ENCODE assay signal across 27 cellular contexts in the genomic region with DNA sequence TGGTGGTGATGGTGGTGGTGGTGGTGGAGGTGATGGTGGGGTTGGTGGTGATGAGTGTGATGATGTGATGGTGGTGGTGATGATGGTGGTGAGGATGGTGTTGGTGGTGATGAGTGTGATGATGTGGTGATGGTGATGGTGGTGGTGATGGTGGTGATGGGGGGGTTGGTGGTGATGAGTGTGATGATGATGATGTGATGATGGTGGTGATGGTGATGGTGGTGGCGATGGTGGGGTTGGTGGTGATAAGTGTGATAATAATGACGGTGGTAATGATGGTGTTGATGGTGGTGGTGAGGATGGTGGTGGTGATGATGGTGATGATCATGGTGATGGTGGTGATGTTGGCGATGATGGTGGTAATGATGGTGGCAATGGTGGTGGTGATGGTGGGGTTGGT.
"Had no signal": no experiment of that assay in that cellular context is flagged by ENCODE, and none has a peak within 500 bp of the region (broad histone marks: within the 10 kb centered on the region; RNA-seq: fewer than 3 reads in every experiment).

No MANE protein-coding gene starts in this region.

- H3K36me3 Mint-ChIP-seq: mesothelial cell of epicardium had no signal

- H3K27ac Mint-ChIP-seq: activated CD4-positive, alpha-beta T cell treated with anti-CD3 and anti-CD28 coated beads, Interleukin-2, amount 10 ng/mL, durations not matched to agents 7 days and 5 days; activated naive CD4-positive, alpha-beta T cell treated with anti-CD3 and anti-CD28 coated beads, Interleukin-2, amount 10 ng/mL, durations not matched to agents 7 days and 5 days; mesothelial cell of epicardium had no signal

- H3K4me3 Mint-ChIP-seq: activated CD4-positive, alpha-beta memory T cell treated with anti-CD3 and anti-CD28 coated beads, Interleukin-2, amount 10 ng/mL, durations not matched to agents 7 days and 5 days; activated CD4-positive, alpha-beta T cell treated with anti-CD3 and anti-CD28 coated beads, Interleukin-2, amount 10 ng/mL, durations not matched to agents 7 days and 5 days; activated naive CD4-positive, alpha-beta T cell treated with anti-CD3 and anti-CD28 coated beads, Interleukin-2, amount 10 ng/mL, durations not matched to agents 7 days and 5 days; activated T-cell treated with anti-CD3 and anti-CD28 coated beads, Interleukin-2, amount 50 U/mL, for 24 hours; central memory CD8-positive, alpha-beta T cell; mesothelial cell of epicardium; neural crest cell; stimulated activated naive CD8-positive, alpha-beta T cell treated with anti-CD3 and anti-CD28 coated beads, Interleukin-15, Interleukin-2, amounts not matched to agents 100 ng/mL and 50 ng/mL, for 24 hours had no signal

- H3K36me3 ChIP-seq: thyroid gland, upper lobe of left lung had no signal

- H3K27ac ChIP-seq: hepatocyte, thyroid gland, upper lobe of left lung had no signal

- H3K9me3 ChIP-seq: thyroid gland, upper lobe of left lung had no signal

- H3K9me3 Mint-ChIP-seq: activated CD4-positive, alpha-beta T cell treated with anti-CD3 and anti-CD28 coated beads, Interleukin-2, amount 10 ng/mL, durations not matched to agents 7 days and 5 days; activated naive CD4-positive, alpha-beta T cell treated with anti-CD3 and anti-CD28 coated beads, Interleukin-2, amount 10 ng/mL, durations not matched to agents 7 days and 5 days had no signal

- H3K4me1 Mint-ChIP-seq: activated CD4-positive, alpha-beta T cell treated with anti-CD3 and anti-CD28 coated beads, Interleukin-2, amount 10 ng/mL, durations not matched to agents 7 days and 5 days; activated naive CD4-positive, alpha-beta T cell treated with anti-CD3 and anti-CD28 coated beads, Interleukin-2, amount 10 ng/mL, durations not matched to agents 7 days and 5 days; central memory CD8-positive, alpha-beta T cell had no signal

- DNase-seq: activated CD4-positive, alpha-beta memory T cell treated with anti-CD3 and anti-CD28 coated beads, Interleukin-2, amount 10 ng/mL, durations not matched to agents 7 days and 5 days; activated CD4-positive, alpha-beta T cell treated with anti-CD3 and anti-CD28 coated beads, Interleukin-2, amount 10 ng/mL, durations not matched to agents 7 days and 5 days; activated CD4-positive, CD25-positive, alpha-beta regulatory T cell treated with anti-CD3 and anti-CD28 coated beads, Interleukin-2, amount 50 U/mL, for 72 hours; activated CD8-positive, alpha-beta memory T cell treated with anti-CD3 and anti-CD28 coated beads, Interleukin-2, amount 50 U/mL, for 48 hours; activated gamma-delta T cell; activated naive CD4-positive, alpha-beta T cell treated with anti-CD3 and anti-CD28 coated beads, Interleukin-2, amount 10 ng/mL, durations not matched to agents 7 days and 5 days; activated T-cell treated with anti-CD3 and anti-CD28 coated beads, Interleukin-2, amount 50 U/mL, for 24 hours; amygdala; dermis blood vessel endothelial cell; effector CD4-positive, alpha-beta T cell; left colon; mammary epithelial cell; naive B cell; right cardiac atrium; stimulated activated CD4-positive, alpha-beta T cell treated with anti-CD3 and anti-CD28 coated beads, Interleukin-2, amount 100 ng/mL, for 48 hours; substantia nigra; thyroid gland; upper lobe of left lung had no signal

- FAIRE-seq: colon, endometrium, frontal cortex, keratinocyte had no signal

- H3K4me3 ChIP-seq: hepatocyte, thyroid gland, upper lobe of left lung had no signal

- H3K27me3 ChIP-seq: hepatocyte, thyroid gland, upper lobe of left lung had no signal

- ATAC-seq: left colon, right cardiac atrium had no signal

- H3K27me3 Mint-ChIP-seq: activated CD4-positive, alpha-beta memory T cell treated with anti-CD3 and anti-CD28 coated beads, Interleukin-2, amount 10 ng/mL, durations not matched to agents 7 days and 5 days; activated CD4-positive, alpha-beta T cell treated with anti-CD3 and anti-CD28 coated beads, Interleukin-2, amount 10 ng/mL, durations not matched to agents 7 days and 5 days; activated naive CD4-positive, alpha-beta T cell treated with anti-CD3 and anti-CD28 coated beads, Interleukin-2, amount 10 ng/mL, durations not matched to agents 7 days and 5 days; activated T-cell treated with anti-CD3 and anti-CD28 coated beads, Interleukin-2, amount 50 U/mL, for 24 hours; central memory CD8-positive, alpha-beta T cell; naive B cell; stimulated activated naive CD8-positive, alpha-beta T cell treated with anti-CD3 and anti-CD28 coated beads, Interleukin-15, Interleukin-2, amounts not matched to agents 100 ng/mL and 50 ng/mL, for 24 hours had no signal

- H2AFZ ChIP-seq: hepatocyte had no signal

- H3K79me2 ChIP-seq: hepatocyte had no signal

- H3K4me2 ChIP-seq: hepatocyte had no signal
